ENCODE assay signal across 1 cellular context in genomic region chr12:69331846-69332684, GRCh38.
TF ChIP-seq lines count a peak whose summit lies in the region.

No MANE protein-coding gene starts in this region.

TF ChIP-seq in HepG2, 621 proteins besides CTCF, POLR2A, EP300 and RAD21 (continued from another document):
- TF ChIP-seq THRA (CRISPR knock-in tag; IDR thresholded peaks at IDR 0.05; ENCODE audit: borderline replicate concordance) (no peak), MAF1 (CRISPR knock-in tag; IDR thresholded peaks at IDR 0.05; ENCODE audit: borderline replicate concordance) (0 out of 2 replicates have a peak, but pooled peaks have one; percentile 22), ZZZ3 (CRISPR knock-in tag; IDR thresholded peaks at IDR 0.05; ENCODE audit: borderline replicate concordance) (no peak), MTA3 (CRISPR knock-in tag; IDR thresholded peaks at IDR 0.05) (no peak), ZFX (CRISPR knock-in tag; IDR thresholded peaks at IDR 0.05; ENCODE audit: low read depth) (peak; percentile 33; the same call in 1 of the 2 replicates), TP53 (CRISPR knock-in tag; conservative IDR thresholded peaks at IDR 0.05) (no peak), ATRX (CRISPR knock-in tag; IDR thresholded peaks at IDR 0.05; ENCODE audit: borderline replicate concordance) (no peak), SRSF9 (IDR thresholded peaks at IDR 0.05; ENCODE audit: borderline replicate concordance, insufficient read depth, low read depth, low read length, poor library complexity, severe bottlenecking) (no peak), HES4 (CRISPR knock-in tag; IDR thresholded peaks at IDR 0.05; ENCODE audit: borderline replicate concordance) (0 out of 2 replicates have a peak, but pooled peaks have one; percentile 36), ZNF263 (CRISPR knock-in tag; IDR thresholded peaks at IDR 0.05) (no peak)
- TF ChIP-seq, protein P1, sequence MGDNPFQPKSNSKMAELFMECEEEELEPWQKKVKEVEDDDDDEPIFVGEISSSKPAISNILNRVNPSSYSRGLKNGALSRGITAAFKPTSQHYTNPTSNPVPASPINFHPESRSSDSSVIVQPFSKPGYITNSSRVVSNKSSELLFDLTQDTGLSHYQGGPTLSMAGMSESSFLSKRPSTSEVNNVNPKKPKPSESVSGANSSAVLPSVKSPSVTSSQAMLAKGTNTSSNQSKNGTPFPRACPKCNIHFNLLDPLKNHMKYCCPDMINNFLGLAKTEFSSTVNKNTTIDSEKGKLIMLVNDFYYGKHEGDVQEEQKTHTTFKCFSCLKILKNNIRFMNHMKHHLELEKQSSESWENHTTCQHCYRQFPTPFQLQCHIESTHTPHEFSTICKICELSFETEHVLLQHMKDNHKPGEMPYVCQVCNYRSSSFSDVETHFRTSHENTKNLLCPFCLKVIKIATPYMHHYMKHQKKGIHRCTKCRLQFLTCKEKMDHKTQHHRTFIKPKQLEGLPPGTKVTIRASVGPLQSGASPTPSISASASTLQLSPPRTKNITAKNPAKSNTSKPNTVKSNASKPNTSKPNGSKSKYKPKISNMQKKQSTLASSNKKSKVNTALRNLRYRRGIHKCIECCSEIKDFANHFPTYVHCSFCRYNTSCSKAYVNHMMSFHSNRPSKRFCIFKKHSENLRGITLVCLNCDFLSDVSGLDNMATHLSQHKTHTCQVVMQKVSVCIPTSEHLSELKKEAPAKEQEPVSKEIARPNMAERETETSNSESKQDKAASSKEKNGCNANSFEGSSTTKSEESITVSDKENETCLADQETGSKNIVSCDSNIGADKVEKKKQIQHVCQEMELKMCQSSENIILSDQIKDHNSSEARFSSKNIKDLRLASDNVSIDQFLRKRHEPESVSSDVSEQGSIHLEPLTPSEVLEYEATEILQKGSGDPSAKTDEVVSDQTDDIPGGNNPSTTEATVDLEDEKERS (CRISPR knock-in tag; IDR thresholded peaks at IDR 0.05): no peak
- TF ChIP-seq, protein P2, sequence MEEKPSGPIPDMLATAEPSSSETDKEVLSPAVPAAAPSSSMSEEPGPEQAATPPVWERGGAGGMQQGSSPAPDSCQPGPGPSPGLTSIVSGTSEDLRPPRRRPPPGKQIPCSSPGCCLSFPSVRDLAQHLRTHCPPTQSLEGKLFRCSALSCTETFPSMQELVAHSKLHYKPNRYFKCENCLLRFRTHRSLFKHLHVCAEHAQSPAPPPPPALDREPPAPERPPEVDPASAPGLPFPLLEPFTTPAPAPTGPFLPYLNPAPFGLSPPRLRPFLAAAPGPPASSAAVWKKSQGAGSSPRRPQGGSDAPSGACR (CRISPR knock-in tag; IDR thresholded peaks at IDR 0.05): no peak
TF ChIP-seq in HepG2: peak in this region for 76.
